Comparison of ENCODE assay signal across 21 cellular contexts in genomic region chr2:220320326-220320725, GRCh38.
"Had no signal": no experiment of that assay in that cellular context is flagged by ENCODE, and none has a peak within 500 bp of the region (broad histone marks: within the 10 kb centered on the region; RNA-seq: fewer than 3 reads in every experiment).

No MANE protein-coding gene starts in this region.

- H3K27me3 Mint-ChIP-seq: activated T-helper 17 cell treated with anti-CD3 and anti-CD28 coated beads, Interleukin-2, amount 50 U/mL, for 72 hours had no signal

- H3K4me3 Mint-ChIP-seq: activated T-helper 17 cell treated with anti-CD3 and anti-CD28 coated beads, Interleukin-2, amount 50 U/mL, for 72 hours; endodermal cell; natural killer cell had no signal

- H3K9me3 Mint-ChIP-seq: activated T-helper 17 cell treated with anti-CD3 and anti-CD28 coated beads, Interleukin-2, amount 50 U/mL, for 72 hours; endodermal cell had no signal

- H3K4me3 ChIP-seq: ascending aorta, breast epithelium, dorsolateral prefrontal cortex, right atrium auricular region, skin epidermis, tibial nerve, uterus had no signal

- H3K36me3 Mint-ChIP-seq: natural killer cell had no signal

- H3K27ac Mint-ChIP-seq: activated T-helper 17 cell treated with anti-CD3 and anti-CD28 coated beads, Interleukin-2, amount 50 U/mL, for 72 hours; endodermal cell; natural killer cell; progenitor cell of endocrine pancreas had no signal

- H3K27ac ChIP-seq: ascending aorta, breast epithelium, dorsolateral prefrontal cortex, right atrium auricular region, skin epidermis, tibial nerve, uterus, VCaP had no signal

- H3K4me1 Mint-ChIP-seq: activated T-helper 17 cell treated with anti-CD3 and anti-CD28 coated beads, Interleukin-2, amount 50 U/mL, for 72 hours; endodermal cell; natural killer cell had no signal

- ATAC-seq: activated T-helper 17 cell treated with anti-CD3 and anti-CD28 coated beads, Interleukin-2, amount 50 U/mL, for 72 hours; natural killer cell had no signal

- DNase-seq: activated CD4-positive, alpha-beta T cell treated with anti-CD3 and anti-CD28 coated beads for 1 hour; activated CD4-positive, alpha-beta T cell treated with anti-CD3 and anti-CD28 coated beads, Interleukin-2, amount 50 U/mL, for 48 hours; activated naive CD4-positive, alpha-beta T cell treated with Interleukin-2 at 50 U/mL for 16 hours; endodermal cell; foreskin melanocyte; mesenchymal stem cell; natural killer cell; occipital lobe; stimulated activated CD4-positive, alpha-beta T cell treated with anti-CD3 and anti-CD28 coated beads, Interleukin-4, amount 100 ng/mL, for 24 hours; stimulated activated naive CD4-positive, alpha-beta T cell; T1000 had no signal
